11 cellular contexts compared by ENCODE assay signal in the genomic region with DNA sequence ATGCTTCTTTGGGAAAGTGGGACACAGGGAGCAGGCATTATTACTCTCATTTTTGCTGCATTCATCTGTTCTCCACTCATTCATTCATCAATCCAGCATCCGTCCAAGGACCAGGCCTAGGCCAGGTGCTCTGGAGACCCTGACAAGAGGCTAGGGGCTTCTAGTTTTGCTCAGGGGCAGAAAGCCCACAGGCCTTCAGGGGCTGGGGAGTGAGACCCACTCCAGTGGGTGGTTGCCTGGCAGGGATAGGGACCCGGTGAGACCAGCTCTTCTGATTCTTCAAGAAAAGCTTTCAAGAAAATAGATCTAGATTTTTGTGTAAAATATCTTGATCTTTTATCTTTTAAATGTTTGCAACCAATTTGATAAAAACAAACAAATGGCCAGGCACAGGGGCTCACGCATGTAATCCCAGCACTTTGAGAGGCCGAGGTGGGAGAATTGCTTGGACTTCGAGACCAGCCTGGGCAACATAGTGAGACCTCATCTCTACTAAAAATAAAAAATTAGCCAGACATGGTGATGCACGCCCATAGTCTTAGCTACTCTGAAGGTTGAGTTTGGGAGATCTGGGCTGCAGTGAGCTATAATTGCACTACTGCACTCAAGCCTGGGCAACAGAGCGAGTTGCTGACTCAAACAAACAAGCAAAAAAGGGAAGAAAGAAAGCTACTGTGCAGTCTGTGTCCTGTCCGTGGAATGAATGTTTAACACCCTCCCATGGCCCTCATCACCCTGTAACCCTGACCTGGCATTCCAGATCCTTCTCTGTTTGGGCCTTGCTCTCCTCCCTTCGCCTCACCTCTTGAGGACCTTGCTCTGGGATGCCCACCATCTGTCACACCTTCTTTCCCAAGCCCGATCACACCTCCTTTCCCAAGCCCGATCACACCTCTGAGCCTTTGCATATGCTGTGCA. TPM values are rescaled to one million over a fixed set of nuclear protein-coding genes. Genes with fewer than 3 reads are reported as not detected.
DNase-seq lines count a peak whose midpoint lies in the region; ATAC-seq and TF ChIP-seq lines count a peak whose summit lies in the region.
"Had no signal": no experiment of that assay in that cellular context is flagged by ENCODE, and none has a peak within 500 bp of the region (broad histone marks: within the 10 kb centered on the region; RNA-seq: fewer than 3 reads in every experiment).

No MANE protein-coding gene starts in this region.

- H3K9me3 ChIP-seq in MG63 = no peaks in the 10 kb centered on the region

- H3K9me3 Mint-ChIP-seq in neural crest cell = no peaks in the 10 kb centered on the region
- H3K9me3 Mint-ChIP-seq: dendritic cell treated with granulocyte-macrophage colony-stimulating factor and Interleukin-4, amounts not matched to agents 40 ng/mL and 50 ng/mL, for 4 days; nephron had no signal

- no peaks in the 10 kb centered on the region for H3K4me1 ChIP-seq in foreskin keratinocyte

- H3K4me3 ChIP-seq in MG63 = no peak overlapping the region

- ATAC-seq in GM18868 (IDR thresholded peaks at IDR 0.05; ENCODE audit: unreplicated experiment) (peak; percentile 96), GM21423 (IDR thresholded peaks at IDR 0.05; ENCODE audit: unreplicated experiment) (peak; percentile 73), HG03159 (IDR thresholded peaks at IDR 0.05; ENCODE audit: unreplicated experiment) (peak; percentile 94), foreskin keratinocyte (no peak)
- ATAC-seq: activated T-cell treated with anti-CD3 and anti-CD28 coated beads, Interleukin-2, amount 50 U/mL, for 72 hours had no signal

- H3K36me3 Mint-ChIP-seq in neural crest cell (ENCODE audit: low read depth) = no peaks in the 10 kb centered on the region

- no peaks in the 10 kb centered on the region for H3K27me3 ChIP-seq in MG63
- peaks cover 8% of the 10 kb centered on the region for H3K27me3 ChIP-seq in foreskin keratinocyte

- no peak for DNase-seq in neural crest cell (ENCODE audit: low read depth, low spot score)
- no peak for DNase-seq in MG63
- no peak for DNase-seq in cortex of kidney (lab: John Stamatoyannopoulos, UW)
- no peak for DNase-seq in DMS114 treated with DMSO at 0.1 percent for 48 hours (lab: John Stamatoyannopoulos, UW; ENCODE audit: unreplicated experiment)
- DNase-seq in foreskin keratinocyte = no peak
- DNase-seq: activated T-cell treated with anti-CD3 and anti-CD28 coated beads, Interleukin-2, amount 50 U/mL, for 72 hours had no signal

- H3K36me3 ChIP-seq in MG63 = no peaks in the 10 kb centered on the region

- TF ChIP-seq CTCF in neural crest cell (conservative IDR thresholded peaks at IDR 0.05) (no peak), foreskin keratinocyte (conservative IDR thresholded peaks at IDR 0.05) (no peak)

- H3K27ac Mint-ChIP-seq in neural crest cell (ENCODE audit: unreplicated experiment) = peak overlapping the region; percentile 78
- H3K27ac Mint-ChIP-seq: activated T-cell treated with anti-CD3 and anti-CD28 coated beads, Interleukin-2, amount 50 U/mL, for 72 hours; nephron had no signal

- no peaks in the 10 kb centered on the region for H3K4me1 Mint-ChIP-seq in neural crest cell

- no peak overlapping the region for H3K27ac ChIP-seq in foreskin keratinocyte

- no peak overlapping the region for H3K4me3 Mint-ChIP-seq in neural crest cell
- H3K4me3 Mint-ChIP-seq: activated T-cell treated with anti-CD3 and anti-CD28 coated beads, Interleukin-2, amount 50 U/mL, for 72 hours; dendritic cell treated with granulocyte-macrophage colony-stimulating factor and Interleukin-4, amounts not matched to agents 40 ng/mL and 50 ng/mL, for 4 days; nephron had no signal

- no peaks in the 10 kb centered on the region for H3K27me3 Mint-ChIP-seq in neural crest cell (ENCODE audit: low read depth)

RNA-seq across cellular contexts. Expression of gene LRP8, which starts 17.3 kb away (rescaled TPM):
- 49.7 and 59.5 TPM in 2 replicates for total RNA-seq in neural crest cell
- total RNA-seq in MG63 (2014; rRNA removed; shearing (Covaris generic); ENCODE audit: low replicate concordance) = 12.4 and 16.1 TPM in 2 replicates
- 30.5 and 38.9 TPM in 2 replicates for total RNA-seq in foreskin keratinocyte
- 7.3 and 10.7 TPM in 2 replicates for polyA plus RNA-seq in foreskin keratinocyte
